Comparison of ENCODE assay signal across 8 cellular contexts in genomic region chr1:66374561-66375111, GRCh38.
DNase-seq lines count a peak whose midpoint lies in the region; ATAC-seq, FAIRE-seq and TF ChIP-seq lines count a peak whose summit lies in the region.

No MANE protein-coding gene starts in this region.

- H3K4me1 Mint-ChIP-seq in chondrocyte (ENCODE audit: low read depth) = peaks cover 28% of the 10 kb centered on the region

- peak; percentile 88 for DNase-seq in AG08395 (ENCODE audit: low spot score)
- peak; percentile 93 for DNase-seq in foreskin melanocyte
- peak; percentile 89 for DNase-seq in stromal cell of bone marrow (ENCODE audit: low read depth)
- DNase-seq in SHP77 (lab: John Stamatoyannopoulos, UW) = no peak
- DNase-seq in chondrocyte (ENCODE audit: low spot score) = no peak

- no peak for TF ChIP-seq CTCF in chondrocyte (IDR thresholded peaks at IDR 0.05)

- H3K4me3 Mint-ChIP-seq in chondrocyte (ENCODE audit: unreplicated experiment) = no peak overlapping the region

- H3K27me3 Mint-ChIP-seq in chondrocyte (ENCODE audit: low read depth) = no peaks in the 10 kb centered on the region

- H3K36me3 Mint-ChIP-seq in chondrocyte (ENCODE audit: low read depth) = peaks cover 3% of the 10 kb centered on the region

- no peak overlapping the region for H3K27ac Mint-ChIP-seq in chondrocyte (ENCODE audit: unreplicated experiment)

- peak; percentile 74 for FAIRE-seq in TTC549 (lab: Jason Lieb, UNC)

- peak; percentile 51 for ATAC-seq in GM19023 (IDR thresholded peaks at IDR 0.05; ENCODE audit: unreplicated experiment)
- ATAC-seq in HG03103 (IDR thresholded peaks at IDR 0.05; ENCODE audit: low read depth, unreplicated experiment) = peak; percentile 37

- H3K9me3 Mint-ChIP-seq in chondrocyte (ENCODE audit: low read depth) = no peaks in the 10 kb centered on the region

Comparison
In these comparisons a context has a peak if more than half of its experiments do, and no peak if none do; other contexts are left out.
1. DNase-seq: peak in AG08395 (single experiment), foreskin melanocyte (single experiment) and stromal cell of bone marrow (single experiment); none in SHP77 (0 of 2) and chondrocyte (single experiment).